Comparison of ENCODE assay signal across 1 cellular context in the genomic region with DNA sequence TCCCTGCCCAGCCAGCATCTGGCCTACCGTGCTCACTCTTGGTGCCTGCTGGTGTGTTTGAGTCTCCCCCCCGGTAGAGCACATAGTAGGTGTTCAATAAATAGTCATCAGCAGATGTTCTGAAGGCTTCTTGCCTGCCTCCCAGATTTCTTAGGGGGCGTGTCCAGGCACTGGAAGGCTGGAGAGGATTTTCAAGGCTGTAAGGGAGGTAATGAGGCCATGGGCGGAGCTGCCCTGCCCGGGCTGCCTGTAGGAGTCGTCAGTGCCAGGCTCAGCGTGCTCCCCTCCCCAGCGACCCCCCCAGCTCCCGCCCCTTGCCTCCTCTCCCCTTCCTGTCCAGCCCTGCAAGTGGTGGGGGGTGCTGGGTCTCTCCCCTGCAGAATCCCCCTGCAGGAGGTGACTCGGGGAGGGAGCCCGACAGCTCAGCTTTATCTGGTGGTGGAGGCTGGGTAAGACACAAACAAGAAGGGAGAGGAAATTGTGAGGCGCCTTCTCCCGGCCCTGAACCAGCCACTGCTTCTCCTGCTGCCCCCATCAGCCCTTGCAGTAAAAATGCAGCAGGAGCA.
TF ChIP-seq lines count a peak whose summit lies in the region.

No MANE protein-coding gene starts in this region.

TF ChIP-seq in SK-N-SH treated with all-trans-retinoic acid at 6 μM for 48 hours, 23 proteins besides CTCF, POLR2A, EP300 and RAD21 (continued from another document):
- TF ChIP-seq, protein P1, sequence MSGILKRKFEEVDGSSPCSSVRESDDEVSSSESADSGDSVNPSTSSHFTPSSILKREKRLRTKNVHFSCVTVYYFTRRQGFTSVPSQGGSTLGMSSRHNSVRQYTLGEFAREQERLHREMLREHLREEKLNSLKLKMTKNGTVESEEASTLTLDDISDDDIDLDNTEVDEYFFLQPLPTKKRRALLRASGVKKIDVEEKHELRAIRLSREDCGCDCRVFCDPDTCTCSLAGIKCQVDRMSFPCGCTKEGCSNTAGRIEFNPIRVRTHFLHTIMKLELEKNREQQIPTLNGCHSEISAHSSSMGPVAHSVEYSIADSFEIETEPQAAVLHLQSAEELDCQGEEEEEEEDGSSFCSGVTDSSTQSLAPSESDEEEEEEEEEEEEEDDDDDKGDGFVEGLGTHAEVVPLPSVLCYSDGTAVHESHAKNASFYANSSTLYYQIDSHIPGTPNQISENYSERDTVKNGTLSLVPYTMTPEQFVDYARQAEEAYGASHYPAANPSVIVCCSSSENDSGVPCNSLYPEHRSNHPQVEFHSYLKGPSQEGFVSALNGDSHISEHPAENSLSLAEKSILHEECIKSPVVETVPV (CRISPR knock-in tag; IDR thresholded peaks at IDR 0.05), result no peak
- no peak for TF ChIP-seq TOX (CRISPR knock-in tag; IDR thresholded peaks at IDR 0.05; ENCODE audit: borderline replicate concordance)
- TF ChIP-seq ZFP30 (CRISPR knock-in tag; IDR thresholded peaks at IDR 0.05), result no peak
- no peak for TF ChIP-seq CREB5 (CRISPR knock-in tag; IDR thresholded peaks at IDR 0.05; ENCODE audit: low read depth)
- no peak for TF ChIP-seq RARB (CRISPR knock-in tag; IDR thresholded peaks at IDR 0.05)
